Comparison of ENCODE assay signal across 27 cellular contexts in genomic region chr3:82462977-82463376, GRCh38.
DNase-seq lines count a peak whose midpoint lies in the region; ATAC-seq and TF ChIP-seq lines count a peak whose summit lies in the region.
"Had no signal": no experiment of that assay in that cellular context is flagged by ENCODE, and none has a peak within 500 bp of the region (broad histone marks: within the 10 kb centered on the region; RNA-seq: fewer than 3 reads in every experiment).

No MANE protein-coding gene starts in this region.

- H3K9ac ChIP-seq in DND-41 (ENCODE audit: low read depth, low read length) = no peak overlapping the region

- H3K4me3 ChIP-seq in DND-41 (ENCODE audit: low read depth in 1 of 2, low read length in 2 of 2) (no peak overlapping the region), right atrium auricular region (no peak overlapping the region), sigmoid colon (no peak overlapping the region)
- H3K4me3 ChIP-seq: SK-N-MC, spleen, thoracic aorta had no signal

- intact Hi-C loops in sigmoid colon (cut with DNase I) = no loop called here

- no peaks in the 10 kb centered on the region for H3K79me2 ChIP-seq in DND-41 (ENCODE audit: insufficient read depth, low read length)

- H3K9me3 ChIP-seq in DND-41 (ENCODE audit: insufficient read depth, low read length, severe bottlenecking) (no peaks in the 10 kb centered on the region), right atrium auricular region (no peaks in the 10 kb centered on the region), sigmoid colon (no peaks in the 10 kb centered on the region)
- H3K9me3 ChIP-seq: thoracic aorta had no signal

- TF ChIP-seq CTCF in DND-41 (IDR thresholded peaks at IDR 0.05; ENCODE audit: borderline replicate concordance, extremely low read depth, low read length, poor library complexity, severe bottlenecking) = no peak
- TF ChIP-seq CTCF in right atrium auricular region (IDR thresholded peaks at IDR 0.05) = no peak
- no peak for TF ChIP-seq CTCF in sigmoid colon (IDR thresholded peaks at IDR 0.05)

- no peaks in the 10 kb centered on the region for H3K27me3 ChIP-seq in DND-41 (ENCODE audit: insufficient read depth, low read length, poor library complexity)
- no peaks in the 10 kb centered on the region for H3K27me3 ChIP-seq in right atrium auricular region
- H3K27me3 ChIP-seq in sigmoid colon = no peaks in the 10 kb centered on the region
- H3K27me3 ChIP-seq: spleen had no signal

- H3K4me1 ChIP-seq in DND-41 (ENCODE audit: insufficient read depth, low read length) (peaks cover 23% of the 10 kb centered on the region), right atrium auricular region (no peaks in the 10 kb centered on the region), sigmoid colon (no peaks in the 10 kb centered on the region)
- H3K4me1 ChIP-seq: spleen had no signal

- DNase-seq in DND-41 (peak; percentile 48), NCI-H1105 treated with DMSO at 0.1 percent for 48 hours (lab: John Stamatoyannopoulos, UW) (peak; percentile 80), RPMI8226 (peak; percentile 75), left kidney (ENCODE audit: low read depth, low spot score) (peak; percentile 10), mucosa of gallbladder (ENCODE audit: low spot score) (no peak), right atrium auricular region (ENCODE audit: low spot score) (no peak), NCI-H187 (lab: John Stamatoyannopoulos, UW) (no peak), sigmoid colon (no peak)
- DNase-seq: activated CD4-positive, alpha-beta T cell treated with anti-CD3 and anti-CD28 coated beads, Interleukin-2, amount 10 ng/mL, durations not matched to agents 7 days and 5 days; activated naive CD8-positive, alpha-beta T cell treated with anti-CD3 and anti-CD28 coated beads for 36 hours; CD4-positive, alpha-beta memory T cell; DMS79; effector CD8-positive, alpha-beta T cell; HFFc6; islet precursor cell; naive B cell; NCI-H1092 treated with DMSO at 0.1 percent for 48 hours; NCI-H226; occipital lobe; spleen; stimulated activated CD4-positive, alpha-beta T cell treated with anti-CD3 and anti-CD28 coated beads, Interleukin-4, amount 100 ng/mL, for 1 hour; stimulated activated naive CD4-positive, alpha-beta T cell; WERI-Rb-1 had no signal

- H3K27ac ChIP-seq in DND-41 (ENCODE audit: low read length) = 0 out of 2 replicates have a peak overlapping the region, but pooled peaks have one; percentile 18
- no peak overlapping the region for H3K27ac ChIP-seq in right atrium auricular region
- H3K27ac ChIP-seq in sigmoid colon = no peak overlapping the region
- H3K27ac ChIP-seq: RWPE1, SK-N-MC, spleen, thoracic aorta, WERI-Rb-1 had no signal

- H4K20me1 ChIP-seq in DND-41 (ENCODE audit: insufficient read depth, low read length) = no peaks in the 10 kb centered on the region

- TF ChIP-seq POLR2A in sigmoid colon (IDR thresholded peaks at IDR 0.05) = no peak

- WGBS in sigmoid colon, 2 donors = 33 to 60% methylated on average over 6 of the region's 6 CpGs

- ATAC-seq in DND-41 (ENCODE audit: insufficient read depth, low read depth) = peak; percentile 72; the same call in 1 of the 3 replicates
- ATAC-seq: esophagus mucosa had no signal

- peak overlapping the region; percentile 4; the same call in 1 of the 2 replicates for H3K4me2 ChIP-seq in DND-41 (ENCODE audit: insufficient read depth, low read length)

- TF ChIP-seq EP300 in sigmoid colon (IDR thresholded peaks at IDR 0.05) = no peak

- H3K36me3 ChIP-seq in DND-41 (ENCODE audit: insufficient read depth, low read length) (no peaks in the 10 kb centered on the region), right atrium auricular region (no peaks in the 10 kb centered on the region), sigmoid colon (no peaks in the 10 kb centered on the region)
- H3K36me3 ChIP-seq: spleen, thoracic aorta, WERI-Rb-1 had no signal

- no peak overlapping the region for H2AFZ ChIP-seq in DND-41 (ENCODE audit: low read depth, low read length)

Comparison
In these comparisons a context has a peak if more than half of its experiments do, and no peak if none do; other contexts are left out.
1. DNase-seq: peak in DND-41 (single experiment), NCI-H1105 treated with DMSO at 0.1 percent for 48 hours (single experiment), RPMI8226 (single experiment) and left kidney (single experiment); none in mucosa of gallbladder (single experiment), right atrium auricular region (single experiment), NCI-H187 (0 of 2) and sigmoid colon (single experiment).